In the genomic region with DNA sequence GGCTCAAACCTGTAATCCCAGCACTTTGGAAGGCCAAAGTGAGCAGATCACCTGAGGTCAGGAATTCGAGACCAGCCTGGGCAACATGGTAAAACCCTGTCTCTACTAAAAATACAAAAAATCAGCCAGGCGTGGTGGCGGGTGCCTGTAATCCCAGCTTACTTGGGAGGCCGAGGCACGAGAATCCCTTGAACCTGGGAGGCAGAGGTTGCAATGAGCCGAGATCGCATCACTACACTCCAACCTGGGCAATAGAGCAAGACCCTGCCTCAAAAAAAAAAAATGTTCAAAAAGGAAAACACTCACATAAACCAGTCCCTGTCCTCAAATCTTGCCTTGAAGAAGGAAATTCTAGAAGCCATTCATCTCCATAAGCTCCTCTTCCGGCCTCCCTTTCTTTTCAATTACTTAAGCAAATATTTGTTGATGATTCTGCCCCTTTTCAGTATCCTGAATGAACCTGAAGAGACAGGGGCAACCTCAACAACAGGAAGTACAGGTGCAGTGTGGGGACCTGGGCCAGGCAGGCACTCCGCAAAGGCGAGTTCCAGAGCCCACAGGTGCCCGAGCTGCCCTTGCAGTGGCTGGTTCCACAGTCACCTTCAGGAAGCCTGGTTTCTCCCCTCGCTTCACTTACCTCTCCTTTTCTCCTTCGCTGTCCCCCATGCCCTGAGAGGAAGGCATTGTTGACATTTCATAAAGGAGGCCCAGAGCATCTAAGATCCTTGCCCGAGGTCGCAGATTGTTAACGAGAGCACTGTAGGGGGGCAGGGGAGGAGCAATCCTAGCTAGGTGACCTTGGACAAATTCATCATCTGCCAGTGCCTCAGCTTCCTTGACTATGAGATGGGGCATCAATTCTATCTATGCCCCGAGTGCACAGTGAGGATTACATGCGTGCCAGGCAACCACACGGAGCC, we compare ENCODE assay signal across 10 cellular contexts. TPM values are rescaled to one million over a fixed set of nuclear protein-coding genes. Genes with fewer than 3 reads are reported as not detected.
DNase-seq lines count a peak whose midpoint lies in the region; ATAC-seq and TF ChIP-seq lines count a peak whose summit lies in the region.
"Had no signal": no experiment of that assay in that cellular context is flagged by ENCODE, and none has a peak within 500 bp of the region (broad histone marks: within the 10 kb centered on the region; RNA-seq: fewer than 3 reads in every experiment).

No MANE protein-coding gene starts in this region.

- H3K9me3 ChIP-seq in mucosa of descending colon (no peaks in the 10 kb centered on the region), gastroesophageal sphincter (no peaks in the 10 kb centered on the region)
- H3K9me3 ChIP-seq: ascending aorta, esophagus muscularis mucosa had no signal

- DNase-seq in DMS153 treated with DMSO at 0.1 percent for 48 hours (lab: John Stamatoyannopoulos, UW; ENCODE audit: unreplicated experiment) (peak; percentile 44), NCI-H2029 (lab: John Stamatoyannopoulos, UW) (peak; percentile 92), activated T-helper 1 cell treated with Interleukin-2 at 50 U/mL for 16 hours (ENCODE audit: low read depth) (peak; percentile 41), mucosa of descending colon (peak in 2 of 3 donors; percentile 58 to 72), cerebellar nuclear complex (lab: John Stamatoyannopoulos, UW) (no peak)

- TF ChIP-seq EP300 in gastroesophageal sphincter (IDR thresholded peaks at IDR 0.05), result no peak

- 92% methylated on average over 3 to 15 of the region's 19 CpGs for WGBS in gastroesophageal sphincter (ENCODE audit: low coverage in 1 of 2), 2 donors

- ATAC-seq in mucosa of descending colon (peak; percentile 55), HG03135 (IDR thresholded peaks at IDR 0.05; ENCODE audit: unreplicated experiment) (no peak), HG03571 (IDR thresholded peaks at IDR 0.05; ENCODE audit: unreplicated experiment) (no peak), gastroesophageal sphincter (no peak)

- H3K36me3 ChIP-seq in mucosa of descending colon (ENCODE audit: low read depth) (no peaks in the 10 kb centered on the region), gastroesophageal sphincter (no peaks in the 10 kb centered on the region)
- H3K36me3 ChIP-seq: ascending aorta, esophagus muscularis mucosa had no signal

- H3K4me1 ChIP-seq in mucosa of descending colon (ENCODE audit: low read depth) (peaks cover 11% of the 10 kb centered on the region), gastroesophageal sphincter (no peaks in the 10 kb centered on the region)
- H3K4me1 ChIP-seq: ascending aorta had no signal

- intact Hi-C loops in mucosa of descending colon (cut with DNase I, micrococcal nuclease), result no loop called here

- H3K27ac ChIP-seq in gastroesophageal sphincter, result no peak overlapping the region
- H3K27ac ChIP-seq: ascending aorta, esophagus muscularis mucosa had no signal

- no peak for TF ChIP-seq POLR2A in gastroesophageal sphincter (IDR thresholded peaks at IDR 0.05)

- TF ChIP-seq CTCF in mucosa of descending colon (IDR thresholded peaks at IDR 0.05) (no peak), gastroesophageal sphincter (IDR thresholded peaks at IDR 0.05) (no peak)

- H3K4me3 ChIP-seq in mucosa of descending colon, result no peak overlapping the region
- H3K4me3 ChIP-seq in gastroesophageal sphincter, result no peak overlapping the region
- H3K4me3 ChIP-seq: ascending aorta, esophagus muscularis mucosa had no signal

- no peaks in the 10 kb centered on the region for H3K27me3 ChIP-seq in gastroesophageal sphincter
- H3K27me3 ChIP-seq: ascending aorta, esophagus muscularis mucosa had no signal

RNA-seq across cellular contexts. Expression of a gene that starts 8.9 kb away (rescaled TPM):
- total RNA-seq in mucosa of descending colon, result 100 to 1,000 TPM in 1 of 3 donors, 10 to 100 TPM in 2; 27.3 to 199 (median 60.3) TPM
- 1 to 10 TPM in 1 of 4 donors, under 1 TPM in 1, not detected in 2; 0.35 to 1.4 TPM for total RNA-seq in gastroesophageal sphincter
- total RNA-seq: ascending aorta had no signal

RNA-seq across cellular contexts. Expression of a gene that starts 15.7 kb away (rescaled TPM):
- total RNA-seq in mucosa of descending colon (100 to 1,000 TPM; 115 to 192 (median 147) TPM), gastroesophageal sphincter (10 to 100 TPM; 10.9 to 55.9 (median 23.8) TPM)

RNA-seq across cellular contexts. Expression of a gene that starts 26.2 kb away (rescaled TPM):
- total RNA-seq in mucosa of descending colon (10 to 100 TPM; 33.0 to 43.6 (median 38.3) TPM), gastroesophageal sphincter (10 to 100 TPM; 43.6 to 65.5 (median 50.6) TPM)

RNA-seq across cellular contexts. Expression of a gene that starts 43.2 kb away (rescaled TPM):
- under 1 TPM; 0.32 to 0.77 (median 0.35) TPM for total RNA-seq in mucosa of descending colon
- 1 to 10 TPM in 1 of 4 donors, not detected in 3; 1.1 TPM for total RNA-seq in gastroesophageal sphincter

Comparison
In these comparisons a context has a peak if more than half of its experiments do, and no peak if none do; other contexts are left out.
1. DNase-seq: peak in DMS153 treated with DMSO at 0.1 percent for 48 hours (single experiment), NCI-H2029 (single experiment), activated T-helper 1 cell treated with Interleukin-2 at 50 U/mL for 16 hours (single experiment) and mucosa of descending colon (2 of 3); none in cerebellar nuclear complex (0 of 2).
2. RNA of a gene that starts 8.9 kb away (total RNA-seq): 27.3 to 199 TPM in mucosa of descending colon; 0.35 to 1.4 TPM in gastroesophageal sphincter; every median in the first group is over 10 times any median in the second.